9 cellular contexts compared by ENCODE assay signal in the genomic region with DNA sequence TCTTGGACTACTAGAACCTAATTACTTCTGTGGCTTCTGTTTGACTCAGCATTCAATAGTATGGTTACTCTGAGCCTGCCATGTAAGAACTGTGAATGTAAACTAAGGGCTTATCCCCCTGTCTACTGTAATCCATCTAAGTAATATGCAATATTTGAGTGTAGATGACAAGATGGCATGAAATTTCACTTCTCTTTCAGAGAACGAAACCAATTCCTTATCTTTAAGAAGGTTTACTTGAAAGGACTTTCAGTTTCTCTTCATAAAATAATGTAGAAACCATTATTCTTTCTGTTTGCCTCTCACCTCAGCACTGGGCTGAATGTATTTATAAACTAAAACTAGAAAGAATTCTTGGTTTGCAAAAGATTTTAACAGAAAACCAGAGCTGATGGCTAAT.
A peak's percentile ranks its signal among the peaks of the same experiment; 100 is the strongest.
DNase-seq lines count a peak whose midpoint lies in the region; ATAC-seq and TF ChIP-seq lines count a peak whose summit lies in the region.
"Had no signal": no experiment of that assay in that cellular context is flagged by ENCODE, and none has a peak within 500 bp of the region (broad histone marks: within the 10 kb centered on the region; RNA-seq: fewer than 3 reads in every experiment).

No MANE protein-coding gene starts in this region.

- H3K4me3 ChIP-seq in naive thymus-derived CD4-positive, alpha-beta T cell (ENCODE audit: low read length), result peak overlapping the region; percentile 47
- no peak overlapping the region for H3K4me3 ChIP-seq in coronary artery

- peak; percentile 85 for ATAC-seq in GM18873 (IDR thresholded peaks at IDR 0.05; ENCODE audit: low FRiP score, unreplicated experiment)
- ATAC-seq in HG02678 (IDR thresholded peaks at IDR 0.05; ENCODE audit: unreplicated experiment), result peak; percentile 83
- ATAC-seq in naive thymus-derived CD4-positive, alpha-beta T cell, result peak; percentile 73

- peak overlapping the region; percentile 61 for H3K27ac ChIP-seq in naive thymus-derived CD4-positive, alpha-beta T cell (ENCODE audit: low read depth, low read length)
- no peak overlapping the region for H3K27ac ChIP-seq in coronary artery
- H3K27ac ChIP-seq: parathyroid adenoma had no signal

- DNase-seq in NOMO-1 (lab: John Stamatoyannopoulos, UW; ENCODE audit: unreplicated experiment in 2 of 2), result peak; percentile 37 to 91
- DNase-seq in naive thymus-derived CD4-positive, alpha-beta T cell, result peak in 6 of 9 donors; percentile 13 to 42 (median 32)
- no peak for DNase-seq in NCI-H2029 (lab: John Stamatoyannopoulos, UW)
- DNase-seq in activated CD4-positive, alpha-beta T cell treated with anti-CD3 and anti-CD28 coated beads, Interleukin-2, amount 50 U/mL, for 48 hours, result no peak
- DNase-seq in coronary artery (ENCODE audit: low spot score), result no peak
- DNase-seq in HK-2 (ENCODE audit: unreplicated experiment), result no peak

- no peaks in the 10 kb centered on the region for H3K36me3 ChIP-seq in naive thymus-derived CD4-positive, alpha-beta T cell (ENCODE audit: control insufficient read depth in 2 of 3, insufficient read depth in 3 of 3, low read length in 3 of 3)

- no peaks in the 10 kb centered on the region for H3K9me3 ChIP-seq in naive thymus-derived CD4-positive, alpha-beta T cell (ENCODE audit: control insufficient read depth in 2 of 3, low read length in 3 of 3)

- CTCF ChIA-PET in naive thymus-derived CD4-positive, alpha-beta T cell (lab: Charles Lee), result interaction anchor here (0.6 to 2.6 kb wide), 6 partner anchors 10 to 240 kb away, joined by 3 to 13 read pairs (median 5); no protein-coding TSS in a partner anchor

- H3K4me3 Mint-ChIP-seq in naive thymus-derived CD4-positive, alpha-beta T cell, result peak overlapping the region; percentile 2 to 90 (median 72)

- POLR2A ChIA-PET in naive thymus-derived CD4-positive, alpha-beta T cell (lab: Charles Lee), result interaction anchor here (0.6 to 3.3 kb wide), 4 partner anchors 13 to 599 kb away, joined by 3 to 44 read pairs (median 4); partner anchors contain the start of gene ARID2

- intact Hi-C loops in naive thymus-derived CD4-positive, alpha-beta T cell (cut with micrococcal nuclease), result loop anchor here (1.0 to 5.0 kb wide), 4 partner anchors 14 to 321 kb away; partner anchors contain the start of gene SCAF11 (in 1 of the 2)

- H3K4me1 ChIP-seq in naive thymus-derived CD4-positive, alpha-beta T cell (ENCODE audit: control insufficient read depth in 2 of 2, insufficient read depth in 2 of 2, low read length in 2 of 2), result peaks cover 25 to 30% of the 10 kb centered on the region in 2 donors
- H3K4me1 ChIP-seq: parathyroid adenoma had no signal

- peaks cover 16 to 48% (median 28%) of the 10 kb centered on the region in 7 donors for H3K4me1 Mint-ChIP-seq in naive thymus-derived CD4-positive, alpha-beta T cell

- H3K27me3 ChIP-seq in naive thymus-derived CD4-positive, alpha-beta T cell (ENCODE audit: control insufficient read depth in 2 of 2, insufficient read depth in 2 of 2, low read length in 2 of 2), result no peaks in the 10 kb centered on the region

- peaks cover 0 to 20% (median 0%) of the 10 kb centered on the region in 5 donors for H3K36me3 Mint-ChIP-seq in naive thymus-derived CD4-positive, alpha-beta T cell

- peak overlapping the region; percentile 64 to 97 (median 86) for H3K27ac Mint-ChIP-seq in naive thymus-derived CD4-positive, alpha-beta T cell

- peaks cover 0 to 10% (median 0%) of the 10 kb centered on the region in 11 donors for H3K9me3 Mint-ChIP-seq in naive thymus-derived CD4-positive, alpha-beta T cell

- H3K27me3 Mint-ChIP-seq in naive thymus-derived CD4-positive, alpha-beta T cell, result peaks cover 0 to 19% (median 0%) of the 10 kb centered on the region in 5 donors

- no peak for TF ChIP-seq CTCF in coronary artery (IDR thresholded peaks at IDR 0.05)

Comparison
In these comparisons a context has a peak if more than half of its experiments do, and no peak if none do; other contexts are left out.
1. DNase-seq: peak in NOMO-1 (2 of 2) and naive thymus-derived CD4-positive, alpha-beta T cell (6 of 9); none in NCI-H2029 (single experiment), activated CD4-positive, alpha-beta T cell treated with anti-CD3 and anti-CD28 coated beads, Interleukin-2, amount 50 U/mL, for 48 hours (0 of 2), coronary artery (single experiment) and HK-2 (single experiment).
2. Peak in every context shown above with its lines, with median percentiles within 50 percentile points of each other: ATAC-seq.